In the genomic region with DNA sequence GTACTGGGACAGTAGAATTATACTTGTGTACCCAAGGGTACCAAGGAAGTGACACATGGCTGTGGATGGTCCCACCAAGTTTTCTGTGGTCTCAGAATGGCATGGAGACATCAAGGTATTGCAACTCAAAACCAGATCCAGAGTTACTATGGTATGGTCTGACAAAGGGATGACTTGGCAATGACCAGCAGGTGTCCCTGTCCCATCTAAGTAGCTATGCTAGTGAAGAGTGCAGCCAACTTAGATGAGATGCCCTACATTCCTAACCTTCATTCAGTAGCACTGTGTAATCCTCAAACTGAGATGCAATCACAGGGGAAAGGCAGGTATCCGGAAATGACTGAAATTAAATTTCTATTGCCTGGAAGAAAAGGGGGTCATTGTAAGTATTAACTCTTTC, we compare ENCODE assay signal across 1 cellular context.
A peak's percentile ranks its signal among the peaks of the same experiment; 100 is the strongest.
TF ChIP-seq lines count a peak whose summit lies in the region.

No MANE protein-coding gene starts in this region.

TF ChIP-seq in GM23338, 12 proteins besides CTCF, POLR2A, EP300 and RAD21:
- TF ChIP-seq, protein P1, sequence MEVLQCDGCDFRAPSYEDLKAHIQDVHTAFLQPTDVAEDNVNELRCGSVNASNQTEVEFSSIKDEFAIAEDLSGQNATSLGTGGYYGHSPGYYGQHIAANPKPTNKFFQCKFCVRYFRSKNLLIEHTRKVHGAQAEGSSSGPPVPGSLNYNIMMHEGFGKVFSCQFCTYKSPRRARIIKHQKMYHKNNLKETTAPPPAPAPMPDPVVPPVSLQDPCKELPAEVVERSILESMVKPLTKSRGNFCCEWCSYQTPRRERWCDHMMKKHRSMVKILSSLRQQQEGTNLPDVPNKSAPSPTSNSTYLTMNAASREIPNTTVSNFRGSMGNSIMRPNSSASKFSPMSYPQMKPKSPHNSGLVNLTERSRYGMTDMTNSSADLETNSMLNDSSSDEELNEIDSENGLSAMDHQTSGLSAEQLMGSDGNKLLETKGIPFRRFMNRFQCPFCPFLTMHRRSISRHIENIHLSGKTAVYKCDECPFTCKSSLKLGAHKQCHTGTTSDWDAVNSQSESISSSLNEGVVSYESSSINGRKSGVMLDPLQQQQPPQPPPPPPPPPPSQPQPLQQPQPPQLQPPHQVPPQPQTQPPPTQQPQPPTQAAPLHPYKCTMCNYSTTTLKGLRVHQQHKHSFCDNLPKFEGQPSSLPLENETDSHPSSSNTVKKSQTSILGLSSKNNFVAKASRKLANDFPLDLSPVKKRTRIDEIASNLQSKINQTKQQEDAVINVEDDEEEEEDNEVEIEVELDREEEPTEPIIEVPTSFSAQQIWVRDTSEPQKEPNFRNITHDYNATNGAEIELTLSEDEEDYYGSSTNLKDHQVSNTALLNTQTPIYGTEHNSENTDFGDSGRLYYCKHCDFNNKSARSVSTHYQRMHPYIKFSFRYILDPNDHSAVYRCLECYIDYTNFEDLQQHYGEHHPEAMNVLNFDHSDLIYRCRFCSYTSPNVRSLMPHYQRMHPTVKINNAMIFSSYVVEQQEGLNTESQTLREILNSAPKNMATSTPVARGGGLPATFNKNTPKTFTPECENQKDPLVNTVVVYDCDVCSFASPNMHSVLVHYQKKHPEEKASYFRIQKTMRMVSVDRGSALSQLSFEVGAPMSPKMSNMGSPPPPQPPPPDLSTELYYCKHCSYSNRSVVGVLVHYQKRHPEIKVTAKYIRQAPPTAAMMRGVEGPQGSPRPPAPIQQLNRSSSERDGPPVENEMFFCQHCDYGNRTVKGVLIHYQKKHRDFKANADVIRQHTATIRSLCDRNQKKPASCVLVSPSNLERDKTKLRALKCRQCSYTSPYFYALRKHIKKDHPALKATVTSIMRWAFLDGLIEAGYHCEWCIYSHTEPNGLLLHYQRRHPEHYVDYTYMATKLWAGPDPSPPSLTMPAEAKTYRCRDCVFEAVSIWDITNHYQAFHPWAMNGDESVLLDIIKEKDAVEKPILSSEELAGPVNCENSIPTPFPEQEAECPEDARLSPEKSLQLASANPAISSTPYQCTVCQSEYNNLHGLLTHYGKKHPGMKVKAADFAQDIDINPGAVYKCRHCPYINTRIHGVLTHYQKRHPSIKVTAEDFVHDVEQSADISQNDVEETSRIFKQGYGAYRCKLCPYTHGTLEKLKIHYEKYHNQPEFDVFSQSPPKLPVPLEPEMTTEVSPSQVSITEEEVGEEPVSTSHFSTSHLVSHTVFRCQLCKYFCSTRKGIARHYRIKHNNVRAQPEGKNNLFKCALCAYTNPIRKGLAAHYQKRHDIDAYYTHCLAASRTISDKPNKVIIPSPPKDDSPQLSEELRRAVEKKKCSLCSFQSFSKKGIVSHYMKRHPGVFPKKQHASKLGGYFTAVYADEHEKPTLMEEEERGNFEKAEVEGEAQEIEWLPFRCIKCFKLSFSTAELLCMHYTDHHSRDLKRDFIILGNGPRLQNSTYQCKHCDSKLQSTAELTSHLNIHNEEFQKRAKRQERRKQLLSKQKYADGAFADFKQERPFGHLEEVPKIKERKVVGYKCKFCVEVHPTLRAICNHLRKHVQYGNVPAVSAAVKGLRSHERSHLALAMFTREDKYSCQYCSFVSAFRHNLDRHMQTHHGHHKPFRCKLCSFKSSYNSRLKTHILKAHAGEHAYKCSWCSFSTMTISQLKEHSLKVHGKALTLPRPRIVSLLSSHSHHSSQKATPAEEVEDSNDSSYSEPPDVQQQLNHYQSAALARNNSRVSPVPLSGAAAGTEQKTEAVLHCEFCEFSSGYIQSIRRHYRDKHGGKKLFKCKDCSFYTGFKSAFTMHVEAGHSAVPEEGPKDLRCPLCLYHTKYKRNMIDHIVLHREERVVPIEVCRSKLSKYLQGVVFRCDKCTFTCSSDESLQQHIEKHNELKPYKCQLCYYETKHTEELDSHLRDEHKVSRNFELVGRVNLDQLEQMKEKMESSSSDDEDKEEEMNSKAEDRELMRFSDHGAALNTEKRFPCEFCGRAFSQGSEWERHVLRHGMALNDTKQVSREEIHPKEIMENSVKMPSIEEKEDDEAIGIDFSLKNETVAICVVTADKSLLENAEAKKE (CRISPR knock-in tag; IDR thresholded peaks at IDR 0.05), result 0 out of 2 replicates have a peak, but pooled peaks have one; percentile 40
- TF ChIP-seq CREB1 (CRISPR knock-in tag; IDR thresholded peaks at IDR 0.05; ENCODE audit: low read depth), result no peak
- TF ChIP-seq EZH2 (IDR thresholded peaks at IDR 0.05; ENCODE audit: low read depth, unreplicated experiment), result no peak
